ENCODE assay signal across 8 cellular contexts in genomic region chr11:67420147-67420645, GRCh38. TPM values are rescaled to one million over a fixed set of nuclear protein-coding genes. Genes with fewer than 3 reads are reported as not detected.
A peak's percentile ranks its signal among the peaks of the same experiment; 100 is the strongest.
DNase-seq lines count a peak whose midpoint lies in the region; ATAC-seq and TF ChIP-seq lines count a peak whose summit lies in the region.

No MANE protein-coding gene starts in this region.

- TF ChIP-seq CTCF in heart left ventricle (IDR thresholded peaks at IDR 0.05), result no peak
- no peak for TF ChIP-seq CTCF in body of pancreas (IDR thresholded peaks at IDR 0.05)
- TF ChIP-seq CTCF in mesothelial cell of epicardium (IDR thresholded peaks at IDR 0.05; ENCODE audit: unreplicated experiment), result no peak
- TF ChIP-seq CTCF in upper lobe of right lung (IDR thresholded peaks at IDR 0.05), result no peak

- H3K4me3 Mint-ChIP-seq in mesothelial cell of epicardium, result peak overlapping the region; percentile 63

- intact Hi-C loops in heart left ventricle (cut with DNase I) (loop anchor here in 3 of 10 donors (2.0 to 5.0 kb wide), 3 partner anchors 17 to 89 kb away; partner anchors contain the start of gene CDK2AP2 (in 1 of the 3)), left ventricle myocardium superior (cut with micrococcal nuclease) (no loop called here), body of pancreas (cut with DNase I) (no loop called here), upper lobe of right lung (cut with DNase I) (no loop called here)

- peaks cover 12% of the 10 kb centered on the region for H3K27me3 Mint-ChIP-seq in mesothelial cell of epicardium (ENCODE audit: low read depth)

- peaks cover 0 to 8% (median 0%) of the 10 kb centered on the region in 9 donors for H3K27me3 ChIP-seq in heart left ventricle
- no peaks in the 10 kb centered on the region for H3K27me3 ChIP-seq in body of pancreas
- H3K27me3 ChIP-seq in upper lobe of right lung, result no peaks in the 10 kb centered on the region

- peaks cover 22% of the 10 kb centered on the region for H3K4me1 Mint-ChIP-seq in mesothelial cell of epicardium

- H3K27ac Mint-ChIP-seq in mesothelial cell of epicardium, result peak overlapping the region; percentile 53

- H3K36me3 ChIP-seq in heart left ventricle (no peaks in the 10 kb centered on the region), body of pancreas (replicated peaks in 1 of 2; ENCODE audit: insufficient read depth in 1 of 2, low read depth in 2 of 2) (no peaks in the 10 kb centered on the region), upper lobe of right lung (no peaks in the 10 kb centered on the region)

- DNase-seq in heart left ventricle (no peak), left ventricle myocardium superior (no peak), body of pancreas (no peak), mesothelial cell of epicardium (ENCODE audit: low spot score in 2 of 2, unreplicated experiment in 2 of 2) (no peak), upper lobe of right lung (no peak)

- H3K9me3 ChIP-seq in heart left ventricle (no peaks in the 10 kb centered on the region), body of pancreas (no peaks in the 10 kb centered on the region), upper lobe of right lung (no peaks in the 10 kb centered on the region)

- H3K27ac ChIP-seq in heart left ventricle (peak overlapping the region; percentile 79 to 97 (median 92)), body of pancreas (peak overlapping the region; percentile 81 to 98 (median 96)), upper lobe of right lung (peak overlapping the region; percentile 79)

- no peaks in the 10 kb centered on the region for H3K9me3 Mint-ChIP-seq in mesothelial cell of epicardium

- H3K36me3 Mint-ChIP-seq in mesothelial cell of epicardium, result no peaks in the 10 kb centered on the region

- H3K4me1 ChIP-seq in heart left ventricle (peaks cover 3 to 63% (median 41%) of the 10 kb centered on the region in 12 donors), body of pancreas (peaks cover 54% of the 10 kb centered on the region), upper lobe of right lung (peaks cover 35% of the 10 kb centered on the region)

- 26 to 40% (median 37%) methylated on average over 10 to 15 of the region's 15 CpGs for WGBS in heart left ventricle, 4 donors
- WGBS in body of pancreas, 2 donors, result 20 to 26% methylated on average over 6 to 15 of the region's 15 CpGs

- H3K4me3 ChIP-seq in heart left ventricle (peak overlapping the region; percentile 32 to 89 (median 64)), body of pancreas (no peak overlapping the region), upper lobe of right lung (peak overlapping the region; percentile 54)

- no peak for TF ChIP-seq POLR2A in heart left ventricle (IDR thresholded peaks at IDR 0.05)
- TF ChIP-seq POLR2A in body of pancreas (IDR thresholded peaks at IDR 0.05), result no peak

- no peak for ATAC-seq in heart left ventricle
- ATAC-seq in left ventricle myocardium superior, result no peak
- no peak for ATAC-seq in body of pancreas
- no peak for ATAC-seq in upper lobe of right lung
- ATAC-seq in HG03469 (IDR thresholded peaks at IDR 0.05; ENCODE audit: unreplicated experiment), result no peak
- ATAC-seq in GM21717 (IDR thresholded peaks at IDR 0.05; ENCODE audit: unreplicated experiment), result no peak
- no peak for ATAC-seq in GM21786 (IDR thresholded peaks at IDR 0.05; ENCODE audit: unreplicated experiment)

RNA-seq across cellular contexts. Expression of gene CARNS1, which starts 4.7 kb away (rescaled TPM):
- 10 to 100 TPM in 5 of 9 donors, 1 to 10 TPM in 4; 3.5 to 33.6 (median 11.8) TPM for total RNA-seq in heart left ventricle
- polyA plus RNA-seq in heart left ventricle, result 1 to 10 TPM in 1 of 2 donors, under 1 TPM in 1; 0.89 to 6.2 TPM
- 18.0 TPM for total RNA-seq in left ventricle myocardium superior
- total RNA-seq in body of pancreas, result 1 to 10 TPM; 2.1 to 2.6 TPM
- total RNA-seq in mesothelial cell of epicardium, result 19.5 to 24.6 TPM (median 21.1 TPM) in 3 replicates
- total RNA-seq in upper lobe of right lung, result 2.7 TPM

RNA-seq across cellular contexts. Expression of gene RPS6KB2, which starts 8.1 kb away (rescaled TPM):
- total RNA-seq in heart left ventricle, result 10 to 100 TPM; 19.3 to 32.8 (median 25.2) TPM
- 10 to 100 TPM; 33.3 to 36.0 TPM for polyA plus RNA-seq in heart left ventricle
- 25.1 TPM for total RNA-seq in left ventricle myocardium superior
- total RNA-seq in body of pancreas, result 10 to 100 TPM; 34.9 to 36.1 TPM
- 59.7 to 63.1 TPM (median 62.2 TPM) in 3 replicates for total RNA-seq in mesothelial cell of epicardium
- 40.0 TPM for total RNA-seq in upper lobe of right lung

RNA-seq across cellular contexts. Expression of gene TBC1D10C, which starts 16.3 kb away (rescaled TPM):
- total RNA-seq in heart left ventricle (10 to 100 TPM in 1 of 9 donors, 1 to 10 TPM in 4, under 1 TPM in 4; 0.14 to 14.2 (median 1.6) TPM), left ventricle myocardium superior (0.87 TPM), body of pancreas (1 to 10 TPM; 1.6 to 4.3 TPM), mesothelial cell of epicardium (0.41 to 0.82 TPM (median 0.74 TPM) in 3 replicates), upper lobe of right lung (26.8 TPM)
- under 1 TPM; 0.61 to 0.88 TPM for polyA plus RNA-seq in heart left ventricle

RNA-seq across cellular contexts. Expression of gene PTPRCAP, which starts 17.3 kb away (rescaled TPM):
- total RNA-seq in heart left ventricle (10 to 100 TPM in 1 of 9 donors, 1 to 10 TPM in 4, under 1 TPM in 4; 0.50 to 11.0 (median 1.3) TPM), left ventricle myocardium superior (2.0 TPM), body of pancreas (1 to 10 TPM; 6.0 to 6.9 TPM), mesothelial cell of epicardium (1.4 to 1.8 TPM (median 1.6 TPM) in 3 replicates), upper lobe of right lung (17.7 TPM)
- 1 to 10 TPM; 1.1 to 1.4 TPM for polyA plus RNA-seq in heart left ventricle

RNA-seq across cellular contexts. Expression of gene PPP1CA, which starts 18.5 kb away (rescaled TPM):
- 100 to 1,000 TPM in 7 of 9 donors, 10 to 100 TPM in 2; 90.3 to 151 (median 105) TPM for total RNA-seq in heart left ventricle
- polyA plus RNA-seq in heart left ventricle, result 100 to 1,000 TPM in 1 of 2 donors, 10 to 100 TPM in 1; 94.4 to 207 TPM
- total RNA-seq in left ventricle myocardium superior, result 106 TPM
- total RNA-seq in body of pancreas, result 100 to 1,000 TPM in 1 of 2 donors, 10 to 100 TPM in 1; 81.1 to 104 TPM
- total RNA-seq in mesothelial cell of epicardium, result 103 to 107 TPM (median 103 TPM) in 3 replicates
- total RNA-seq in upper lobe of right lung, result 134 TPM

Comparison
In these comparisons a context has a peak if more than half of its experiments do, and no peak if none do; other contexts are left out.
1. H3K4me3 ChIP-seq: peak in heart left ventricle (12 of 12) and upper lobe of right lung (single experiment); none in body of pancreas (0 of 2).
2. Peak in every context shown above with its lines, with median percentiles within 50 percentile points of each other: H3K27ac ChIP-seq.